ENCODE assay signal across 8 cellular contexts in the genomic region with DNA sequence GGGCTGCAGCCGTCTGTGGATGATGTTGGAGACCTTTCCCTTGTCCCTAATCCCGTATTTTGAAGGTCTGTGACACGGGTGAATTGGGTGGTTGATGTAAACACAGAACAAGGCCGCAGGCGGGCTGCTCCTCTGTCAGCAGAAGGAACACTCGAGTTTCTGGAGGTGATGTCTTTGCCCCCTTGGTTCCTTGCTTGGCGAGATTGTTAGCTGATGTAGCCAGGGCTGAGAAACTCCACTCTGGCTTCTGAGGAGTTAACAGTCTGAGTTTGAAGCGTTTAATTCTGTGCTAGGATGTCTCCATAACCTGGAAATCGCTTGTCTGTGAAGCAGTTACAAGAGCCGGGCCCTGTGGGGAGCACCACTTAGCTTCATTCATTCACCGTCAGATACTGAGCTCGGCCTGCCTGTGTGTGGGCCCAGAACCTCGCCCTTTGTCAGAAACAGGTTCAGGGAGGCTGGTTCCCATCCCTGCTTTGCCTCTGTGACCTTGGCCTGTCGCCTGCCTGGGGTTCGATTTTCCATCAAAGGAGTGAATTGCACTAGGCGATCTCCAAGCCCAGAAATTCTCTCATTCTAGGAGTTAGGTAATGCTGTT. TPM values are rescaled to one million over a fixed set of nuclear protein-coding genes. Genes with fewer than 3 reads are reported as not detected.
DNase-seq lines count a peak whose midpoint lies in the region; ATAC-seq and TF ChIP-seq lines count a peak whose summit lies in the region.

No MANE protein-coding gene starts in this region.

- H3K36me3 Mint-ChIP-seq in activated CD4-positive, alpha-beta T cell treated with anti-CD3 and anti-CD28 coated beads, Interleukin-2, amount 10 ng/mL, durations not matched to agents 7 days and 5 days (ENCODE audit: low read depth): peaks cover 7% of the 10 kb centered on the region
- H3K36me3 Mint-ChIP-seq in activated B cell treated with CpG ODN at 0.5 μM for 24 hours (ENCODE audit: low read depth): peaks cover 36% of the 10 kb centered on the region

- H3K9me3 Mint-ChIP-seq in activated CD4-positive, alpha-beta T cell treated with anti-CD3 and anti-CD28 coated beads, Interleukin-2, amount 10 ng/mL, durations not matched to agents 7 days and 5 days: no peaks in the 10 kb centered on the region
- H3K9me3 Mint-ChIP-seq in activated B cell treated with CpG ODN at 0.5 μM for 24 hours: no peaks in the 10 kb centered on the region

- H3K36me3 ChIP-seq in neutrophil: no peaks in the 10 kb centered on the region

- no peaks in the 10 kb centered on the region for H3K9me3 ChIP-seq in neutrophil

- intact Hi-C loops in activated B cell treated with CpG ODN at 0.5 μM for 24 hours (cut with micrococcal nuclease): loop anchor here (2.0 to 5.0 kb wide), 4 partner anchors 66 to 285 kb away; a partner anchor contains a TSS

- peak overlapping the region; percentile 95 to 97 for H3K4me3 ChIP-seq in neutrophil (ENCODE audit: low read depth in 1 of 2, low read length in 1 of 2)

- ATAC-seq in activated B cell treated with CpG ODN at 0.5 μM for 24 hours (ENCODE audit: low read depth): no peak

- H3K4me3 Mint-ChIP-seq in activated CD4-positive, alpha-beta T cell treated with anti-CD3 and anti-CD28 coated beads, Interleukin-2, amount 10 ng/mL, durations not matched to agents 7 days and 5 days: peak overlapping the region; percentile 91
- peak overlapping the region; percentile 86 for H3K4me3 Mint-ChIP-seq in activated B cell treated with CpG ODN at 0.5 μM for 24 hours

- H3K4me1 Mint-ChIP-seq in activated CD4-positive, alpha-beta T cell treated with anti-CD3 and anti-CD28 coated beads, Interleukin-2, amount 10 ng/mL, durations not matched to agents 7 days and 5 days: peaks cover 36% of the 10 kb centered on the region
- H3K4me1 Mint-ChIP-seq in activated B cell treated with CpG ODN at 0.5 μM for 24 hours: peaks cover 48% of the 10 kb centered on the region

- peak overlapping the region; percentile 94 for H3K27ac Mint-ChIP-seq in activated CD4-positive, alpha-beta T cell treated with anti-CD3 and anti-CD28 coated beads, Interleukin-2, amount 10 ng/mL, durations not matched to agents 7 days and 5 days
- peak overlapping the region; percentile 84 for H3K27ac Mint-ChIP-seq in activated B cell treated with CpG ODN at 0.5 μM for 24 hours

- no peaks in the 10 kb centered on the region for H3K27me3 ChIP-seq in neutrophil

- CTCF ChIA-PET in activated CD4-positive, alpha-beta T cell treated with anti-CD3 and anti-CD28 coated beads, Interleukin-2, amount 10 ng/mL, durations not matched to agents 7 days and 5 days (lab: Charles Lee): interaction anchor here (1.4 to 3.4 kb wide), 3 partner anchors 17 to 93 kb away, joined by 3 to 20 read pairs (median 13); a partner anchor contains a TSS
- CTCF ChIA-PET in activated B cell treated with CpG ODN at 0.5 μM for 24 hours (lab: Charles Lee): interaction anchor here (1.1 to 2.9 kb wide), 5 partner anchors 12 to 343 kb away, joined by 3 to 16 read pairs (median 8); a partner anchor contains a TSS

- peak overlapping the region; percentile 37 for H3K27ac ChIP-seq in neutrophil

- POLR2A ChIA-PET in activated CD4-positive, alpha-beta T cell treated with anti-CD3 and anti-CD28 coated beads, Interleukin-2, amount 10 ng/mL, durations not matched to agents 7 days and 5 days (lab: Charles Lee): no interaction called here
- POLR2A ChIA-PET in activated B cell treated with CpG ODN at 0.5 μM for 24 hours (lab: Charles Lee): interaction anchor here (0.6 to 3.3 kb wide), 15 partner anchors 10 to 1175 kb away, joined by 3 to 49 read pairs (median 6); a partner anchor contains a TSS

- DNase-seq in activated CD4-positive, alpha-beta T cell treated with anti-CD3 and anti-CD28 coated beads, Interleukin-2, amount 10 ng/mL, durations not matched to agents 7 days and 5 days: peak; percentile 26
- DNase-seq in activated CD4-positive, alpha-beta T cell treated with anti-CD3 and anti-CD28 coated beads, Interleukin-2, amount 50 U/mL, for 4 hours: no peak
- DNase-seq in activated B cell treated with CpG ODN at 0.5 μM for 24 hours: no peak
- DNase-seq in fibroblast of peridontal ligament (ENCODE audit: extremely low read depth): peak; percentile 46
- no peak for DNase-seq in CD1c-positive myeloid dendritic cell (ENCODE audit: extremely low spot score)
- no peak for DNase-seq in islet precursor cell
- no peak for DNase-seq in effector CD8-positive, alpha-beta T cell (lab: John Stamatoyannopoulos, UW)

- peaks cover 23 to 31% of the 10 kb centered on the region in 2 experiments for H3K4me1 ChIP-seq in neutrophil (ENCODE audit: control insufficient read depth in 1 of 2, insufficient read depth in 1 of 2, low read depth in 1 of 2, low read length in 1 of 2)

- no peak for TF ChIP-seq CTCF in activated B cell treated with CpG ODN at 0.5 μM for 24 hours (IDR thresholded peaks at IDR 0.05)
- no peak for TF ChIP-seq CTCF in neutrophil (IDR thresholded peaks at IDR 0.05)

- no peaks in the 10 kb centered on the region for H3K27me3 Mint-ChIP-seq in activated CD4-positive, alpha-beta T cell treated with anti-CD3 and anti-CD28 coated beads, Interleukin-2, amount 10 ng/mL, durations not matched to agents 7 days and 5 days
- no peaks in the 10 kb centered on the region for H3K27me3 Mint-ChIP-seq in activated B cell treated with CpG ODN at 0.5 μM for 24 hours

RNA-seq across cellular contexts. Expression of a gene that starts 1.3 kb away (rescaled TPM):
- total RNA-seq in activated CD4-positive, alpha-beta T cell treated with anti-CD3 and anti-CD28 coated beads, Interleukin-2, amount 10 ng/mL, durations not matched to agents 7 days and 5 days: 100 to 1,000 TPM; 101 to 108 TPM
- 157 and 201 TPM in 2 replicates for total RNA-seq in activated B cell treated with CpG ODN at 0.5 μM for 24 hours

RNA-seq across cellular contexts. Expression of a gene that starts 29.2 kb away (rescaled TPM):
- 10 to 100 TPM; 56.5 to 65.2 TPM for total RNA-seq in activated CD4-positive, alpha-beta T cell treated with anti-CD3 and anti-CD28 coated beads, Interleukin-2, amount 10 ng/mL, durations not matched to agents 7 days and 5 days
- total RNA-seq in activated B cell treated with CpG ODN at 0.5 μM for 24 hours: 43.4 and 48.7 TPM in 2 replicates

Comparison
In these comparisons a context has a peak if more than half of its experiments do, and no peak if none do; other contexts are left out.
1. DNase-seq: peak in activated CD4-positive, alpha-beta T cell treated with anti-CD3 and anti-CD28 coated beads, Interleukin-2, amount 10 ng/mL, durations not matched to agents 7 days and 5 days (single experiment) and fibroblast of peridontal ligament (single experiment); none in activated CD4-positive, alpha-beta T cell treated with anti-CD3 and anti-CD28 coated beads, Interleukin-2, amount 50 U/mL, for 4 hours (0 of 2), activated B cell treated with CpG ODN at 0.5 μM for 24 hours (single experiment), CD1c-positive myeloid dendritic cell (single experiment), islet precursor cell (single experiment) and effector CD8-positive, alpha-beta T cell (single experiment).